In the genomic region with DNA sequence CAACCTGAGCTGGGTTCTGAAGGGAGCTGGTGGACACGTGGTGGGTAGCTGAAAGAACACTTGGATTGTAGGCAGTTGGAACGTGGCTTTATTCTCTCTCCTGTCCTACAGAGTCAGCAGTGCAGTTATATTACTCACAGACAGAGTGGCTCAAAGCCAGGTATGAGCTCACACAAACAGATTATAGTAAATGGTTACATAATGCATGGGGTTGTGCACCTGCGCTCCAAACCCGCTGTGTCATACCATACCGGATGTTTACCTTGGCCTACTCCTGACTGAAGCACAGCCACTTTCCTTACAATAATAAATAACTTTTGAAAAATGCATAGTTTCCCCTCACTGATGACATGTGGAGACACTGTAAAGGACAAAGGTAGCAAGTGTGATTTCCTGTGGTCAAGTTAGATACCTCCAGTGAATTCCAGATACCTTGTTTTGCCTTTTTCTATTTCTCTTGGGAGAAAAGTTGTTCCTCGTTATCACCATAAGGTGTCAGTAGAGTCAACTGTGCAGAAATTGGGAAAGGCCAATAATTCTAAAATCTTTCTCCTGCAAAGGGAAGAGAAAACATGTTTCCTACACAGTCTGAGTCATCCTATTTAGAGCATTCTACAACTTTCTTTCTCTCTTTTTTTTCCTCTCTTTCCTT, we compare ENCODE assay signal across 1 cellular context.
TF ChIP-seq lines count a peak whose summit lies in the region.

No MANE protein-coding gene starts in this region.

TF ChIP-seq in K562, 482 proteins besides CTCF, POLR2A, EP300 and RAD21 (continued from another document and continues in another):
- TF ChIP-seq, protein P1, sequence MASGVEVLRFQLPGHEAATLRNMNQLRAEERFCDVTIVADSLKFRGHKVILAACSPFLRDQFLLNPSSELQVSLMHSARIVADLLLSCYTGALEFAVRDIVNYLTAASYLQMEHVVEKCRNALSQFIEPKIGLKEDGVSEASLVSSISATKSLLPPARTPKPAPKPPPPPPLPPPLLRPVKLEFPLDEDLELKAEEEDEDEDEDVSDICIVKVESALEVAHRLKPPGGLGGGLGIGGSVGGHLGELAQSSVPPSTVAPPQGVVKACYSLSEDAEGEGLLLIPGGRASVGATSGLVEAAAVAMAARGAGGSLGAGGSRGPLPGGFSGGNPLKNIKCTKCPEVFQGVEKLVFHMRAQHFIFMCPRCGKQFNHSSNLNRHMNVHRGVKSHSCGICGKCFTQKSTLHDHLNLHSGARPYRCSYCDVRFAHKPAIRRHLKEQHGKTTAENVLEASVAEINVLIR (CRISPR knock-in tag; IDR thresholded peaks at IDR 0.05): no peak
- TF ChIP-seq ZFPM2 (CRISPR knock-in tag; IDR thresholded peaks at IDR 0.05) (no peak), CBX1 (IDR thresholded peaks at IDR 0.05; ENCODE audit: low read depth) (peak; percentile 91; the same call in 1 of the 2 replicates), ZNF143 (CRISPR knock-in tag; IDR thresholded peaks at IDR 0.05) (no peak), MYBL2 (IDR thresholded peaks at IDR 0.05; ENCODE audit: low read depth) (no peak), MYBL2 (CRISPR knock-in tag; IDR thresholded peaks at IDR 0.05; ENCODE audit: borderline replicate concordance) (no peak), MECOM (CRISPR knock-in tag; IDR thresholded peaks at IDR 0.05) (no peak), PCBP2 (IDR thresholded peaks at IDR 0.05; ENCODE audit: low read depth, low read length, poor library complexity, severe bottlenecking) (no peak), RBM15 (IDR thresholded peaks at IDR 0.05; ENCODE audit: insufficient read depth, low read length) (no peak), ZNF444 (CRISPR knock-in tag; IDR thresholded peaks at IDR 0.05) (no peak), SMAD2 (IDR thresholded peaks at IDR 0.05; ENCODE audit: low read depth, low read length) (no peak), LCOR (CRISPR knock-in tag; IDR thresholded peaks at IDR 0.05) (no peak), ZFP36 (IDR thresholded peaks at IDR 0.05; ENCODE audit: low read depth, low read length, partially characterized antibody) (peak; percentile 82), YY1 (IDR thresholded peaks at IDR 0.05; ENCODE audit: borderline replicate concordance in 1 of 3, control insufficient read depth in 1 of 3, extremely low read depth in 1 of 3, insufficient read depth in 3 of 3, insufficient read length in 1 of 3, insufficient replicate concordance in 2 of 3, low read depth in 1 of 3, low read length in 2 of 3) (peak in 1 of 3 experiments; percentile 18), MAFK (IDR thresholded peaks at IDR 0.05; ENCODE audit: low read length) (no peak), NFIC (IDR thresholded peaks at IDR 0.05) (no peak), POLR2B (IDR thresholded peaks at IDR 0.05; ENCODE audit: low read depth, partially characterized antibody) (no peak), STAT5B (CRISPR knock-in tag; IDR thresholded peaks at IDR 0.05) (no peak), CBX3 (IDR thresholded peaks at IDR 0.05; ENCODE audit: borderline replicate concordance in 1 of 2, low read length in 2 of 2) (peak in 1 of 2 experiments; percentile 99; a peak in 2 of 3 replicates), ATF7 (IDR thresholded peaks at IDR 0.05) (peak; percentile 53), PTRF (tag; IDR thresholded peaks at IDR 0.05) (no peak), RBM34 (IDR thresholded peaks at IDR 0.05; ENCODE audit: borderline replicate concordance, insufficient read depth, low read length) (no peak), ZNF507 (tag; conservative IDR thresholded peaks at IDR 0.05) (no peak), KLF1 (tag; IDR thresholded peaks at IDR 0.05) (no peak), ZNF583 (CRISPR knock-in tag; IDR thresholded peaks at IDR 0.05) (no peak), MIER1 (IDR thresholded peaks at IDR 0.05; ENCODE audit: low read depth) (no peak), NONO (IDR thresholded peaks at IDR 0.05; ENCODE audit: low read depth in 2 of 2, low read length in 1 of 2) (no peak), ZNF134 (CRISPR knock-in tag; conservative IDR thresholded peaks at IDR 0.05) (no peak), CBX5 (IDR thresholded peaks at IDR 0.05; ENCODE audit: borderline replicate concordance, low read depth) (peak; percentile 97), ARID2 (IDR thresholded peaks at IDR 0.05) (0 out of 2 replicates have a peak, but pooled peaks have one; percentile 35)
- TF ChIP-seq, protein P2, sequence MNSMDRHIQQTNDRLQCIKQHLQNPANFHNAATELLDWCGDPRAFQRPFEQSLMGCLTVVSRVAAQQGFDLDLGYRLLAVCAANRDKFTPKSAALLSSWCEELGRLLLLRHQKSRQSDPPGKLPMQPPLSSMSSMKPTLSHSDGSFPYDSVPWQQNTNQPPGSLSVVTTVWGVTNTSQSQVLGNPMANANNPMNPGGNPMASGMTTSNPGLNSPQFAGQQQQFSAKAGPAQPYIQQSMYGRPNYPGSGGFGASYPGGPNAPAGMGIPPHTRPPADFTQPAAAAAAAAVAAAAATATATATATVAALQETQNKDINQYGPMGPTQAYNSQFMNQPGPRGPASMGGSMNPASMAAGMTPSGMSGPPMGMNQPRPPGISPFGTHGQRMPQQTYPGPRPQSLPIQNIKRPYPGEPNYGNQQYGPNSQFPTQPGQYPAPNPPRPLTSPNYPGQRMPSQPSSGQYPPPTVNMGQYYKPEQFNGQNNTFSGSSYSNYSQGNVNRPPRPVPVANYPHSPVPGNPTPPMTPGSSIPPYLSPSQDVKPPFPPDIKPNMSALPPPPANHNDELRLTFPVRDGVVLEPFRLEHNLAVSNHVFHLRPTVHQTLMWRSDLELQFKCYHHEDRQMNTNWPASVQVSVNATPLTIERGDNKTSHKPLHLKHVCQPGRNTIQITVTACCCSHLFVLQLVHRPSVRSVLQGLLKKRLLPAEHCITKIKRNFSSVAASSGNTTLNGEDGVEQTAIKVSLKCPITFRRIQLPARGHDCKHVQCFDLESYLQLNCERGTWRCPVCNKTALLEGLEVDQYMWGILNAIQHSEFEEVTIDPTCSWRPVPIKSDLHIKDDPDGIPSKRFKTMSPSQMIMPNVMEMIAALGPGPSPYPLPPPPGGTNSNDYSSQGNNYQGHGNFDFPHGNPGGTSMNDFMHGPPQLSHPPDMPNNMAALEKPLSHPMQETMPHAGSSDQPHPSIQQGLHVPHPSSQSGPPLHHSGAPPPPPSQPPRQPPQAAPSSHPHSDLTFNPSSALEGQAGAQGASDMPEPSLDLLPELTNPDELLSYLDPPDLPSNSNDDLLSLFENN (IDR thresholded peaks at IDR 0.05; ENCODE audit: low read depth in 2 of 2, low read length in 2 of 2): no peak
- TF ChIP-seq, protein P3, sequence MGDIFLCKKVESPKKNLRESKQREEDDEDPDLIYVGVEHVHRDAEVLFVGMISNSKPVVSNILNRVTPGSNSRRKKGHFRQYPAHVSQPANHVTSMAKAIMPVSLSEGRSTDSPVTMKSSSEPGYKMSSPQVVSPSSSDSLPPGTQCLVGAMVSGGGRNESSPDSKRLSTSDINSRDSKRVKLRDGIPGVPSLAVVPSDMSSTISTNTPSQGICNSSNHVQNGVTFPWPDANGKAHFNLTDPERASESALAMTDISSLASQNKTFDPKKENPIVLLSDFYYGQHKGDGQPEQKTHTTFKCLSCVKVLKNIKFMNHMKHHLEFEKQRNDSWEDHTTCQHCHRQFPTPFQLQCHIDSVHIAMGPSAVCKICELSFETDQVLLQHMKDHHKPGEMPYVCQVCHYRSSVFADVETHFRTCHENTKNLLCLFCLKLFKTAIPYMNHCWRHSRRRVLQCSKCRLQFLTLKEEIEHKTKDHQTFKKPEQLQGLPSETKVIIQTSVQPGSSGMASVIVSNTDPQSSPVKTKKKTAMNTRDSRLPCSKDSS (IDR thresholded peaks at IDR 0.05; ENCODE audit: low read depth, partially characterized antibody): peak; percentile 87
- TF ChIP-seq, protein P4, sequence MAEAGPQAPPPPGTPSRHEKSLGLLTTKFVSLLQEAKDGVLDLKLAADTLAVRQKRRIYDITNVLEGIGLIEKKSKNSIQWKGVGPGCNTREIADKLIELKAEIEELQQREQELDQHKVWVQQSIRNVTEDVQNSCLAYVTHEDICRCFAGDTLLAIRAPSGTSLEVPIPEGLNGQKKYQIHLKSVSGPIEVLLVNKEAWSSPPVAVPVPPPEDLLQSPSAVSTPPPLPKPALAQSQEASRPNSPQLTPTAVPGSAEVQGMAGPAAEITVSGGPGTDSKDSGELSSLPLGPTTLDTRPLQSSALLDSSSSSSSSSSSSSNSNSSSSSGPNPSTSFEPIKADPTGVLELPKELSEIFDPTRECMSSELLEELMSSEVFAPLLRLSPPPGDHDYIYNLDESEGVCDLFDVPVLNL (CRISPR knock-in tag; IDR thresholded peaks at IDR 0.05; ENCODE audit: low read depth): no peak
- TF ChIP-seq, protein P5, sequence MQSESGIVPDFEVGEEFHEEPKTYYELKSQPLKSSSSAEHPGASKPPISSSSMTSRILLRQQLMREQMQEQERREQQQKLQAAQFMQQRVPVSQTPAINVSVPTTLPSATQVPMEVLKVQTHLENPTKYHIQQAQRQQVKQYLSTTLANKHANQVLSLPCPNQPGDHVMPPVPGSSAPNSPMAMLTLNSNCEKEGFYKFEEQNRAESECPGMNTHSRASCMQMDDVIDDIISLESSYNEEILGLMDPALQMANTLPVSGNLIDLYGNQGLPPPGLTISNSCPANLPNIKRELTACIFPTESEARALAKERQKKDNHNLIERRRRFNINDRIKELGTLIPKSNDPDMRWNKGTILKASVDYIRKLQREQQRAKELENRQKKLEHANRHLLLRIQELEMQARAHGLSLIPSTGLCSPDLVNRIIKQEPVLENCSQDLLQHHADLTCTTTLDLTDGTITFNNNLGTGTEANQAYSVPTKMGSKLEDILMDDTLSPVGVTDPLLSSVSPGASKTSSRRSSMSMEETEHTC (IDR thresholded peaks at IDR 0.05): no peak
- TF ChIP-seq, protein P6, sequence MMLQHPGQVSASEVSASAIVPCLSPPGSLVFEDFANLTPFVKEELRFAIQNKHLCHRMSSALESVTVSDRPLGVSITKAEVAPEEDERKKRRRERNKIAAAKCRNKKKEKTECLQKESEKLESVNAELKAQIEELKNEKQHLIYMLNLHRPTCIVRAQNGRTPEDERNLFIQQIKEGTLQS (IDR thresholded peaks at IDR 0.05): 0 out of 2 replicates have a peak, but pooled peaks have one; percentile 7
- TF ChIP-seq, protein P6 (CRISPR knock-in tag; conservative IDR thresholded peaks at IDR 0.05): no peak
- TF ChIP-seq, protein P7, sequence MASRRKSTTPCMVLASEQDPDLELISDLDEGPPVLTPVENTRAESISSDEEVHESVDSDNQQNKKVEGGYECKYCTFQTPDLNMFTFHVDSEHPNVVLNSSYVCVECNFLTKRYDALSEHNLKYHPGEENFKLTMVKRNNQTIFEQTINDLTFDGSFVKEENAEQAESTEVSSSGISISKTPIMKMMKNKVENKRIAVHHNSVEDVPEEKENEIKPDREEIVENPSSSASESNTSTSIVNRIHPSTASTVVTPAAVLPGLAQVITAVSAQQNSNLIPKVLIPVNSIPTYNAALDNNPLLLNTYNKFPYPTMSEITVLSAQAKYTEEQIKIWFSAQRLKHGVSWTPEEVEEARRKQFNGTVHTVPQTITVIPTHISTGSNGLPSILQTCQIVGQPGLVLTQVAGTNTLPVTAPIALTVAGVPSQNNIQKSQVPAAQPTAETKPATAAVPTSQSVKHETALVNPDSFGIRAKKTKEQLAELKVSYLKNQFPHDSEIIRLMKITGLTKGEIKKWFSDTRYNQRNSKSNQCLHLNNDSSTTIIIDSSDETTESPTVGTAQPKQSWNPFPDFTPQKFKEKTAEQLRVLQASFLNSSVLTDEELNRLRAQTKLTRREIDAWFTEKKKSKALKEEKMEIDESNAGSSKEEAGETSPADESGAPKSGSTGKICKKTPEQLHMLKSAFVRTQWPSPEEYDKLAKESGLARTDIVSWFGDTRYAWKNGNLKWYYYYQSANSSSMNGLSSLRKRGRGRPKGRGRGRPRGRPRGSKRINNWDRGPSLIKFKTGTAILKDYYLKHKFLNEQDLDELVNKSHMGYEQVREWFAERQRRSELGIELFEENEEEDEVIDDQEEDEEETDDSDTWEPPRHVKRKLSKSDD (conservative IDR thresholded peaks at IDR 0.05; ENCODE audit: low read length): no peak
- TF ChIP-seq, protein P8, sequence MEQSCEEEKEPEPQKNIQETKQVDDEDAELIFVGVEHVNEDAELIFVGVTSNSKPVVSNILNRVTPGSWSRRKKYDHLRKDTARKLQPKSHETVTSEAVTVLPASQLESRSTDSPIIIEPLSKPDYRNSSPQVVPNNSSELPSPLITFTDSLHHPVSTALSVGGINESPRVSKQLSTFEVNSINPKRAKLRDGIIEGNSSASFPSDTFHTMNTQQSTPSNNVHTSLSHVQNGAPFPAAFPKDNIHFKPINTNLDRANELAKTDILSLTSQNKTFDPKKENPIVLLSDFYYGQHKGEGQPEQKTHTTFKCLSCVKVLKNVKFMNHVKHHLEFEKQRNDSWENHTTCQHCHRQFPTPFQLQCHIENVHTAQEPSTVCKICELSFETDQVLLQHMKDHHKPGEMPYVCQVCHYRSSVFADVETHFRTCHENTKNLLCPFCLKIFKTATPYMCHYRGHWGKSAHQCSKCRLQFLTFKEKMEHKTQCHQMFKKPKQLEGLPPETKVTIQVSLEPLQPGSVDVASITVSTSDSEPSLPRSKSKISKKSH (CRISPR knock-in tag; IDR thresholded peaks at IDR 0.05): no peak
- TF ChIP-seq, protein P9, sequence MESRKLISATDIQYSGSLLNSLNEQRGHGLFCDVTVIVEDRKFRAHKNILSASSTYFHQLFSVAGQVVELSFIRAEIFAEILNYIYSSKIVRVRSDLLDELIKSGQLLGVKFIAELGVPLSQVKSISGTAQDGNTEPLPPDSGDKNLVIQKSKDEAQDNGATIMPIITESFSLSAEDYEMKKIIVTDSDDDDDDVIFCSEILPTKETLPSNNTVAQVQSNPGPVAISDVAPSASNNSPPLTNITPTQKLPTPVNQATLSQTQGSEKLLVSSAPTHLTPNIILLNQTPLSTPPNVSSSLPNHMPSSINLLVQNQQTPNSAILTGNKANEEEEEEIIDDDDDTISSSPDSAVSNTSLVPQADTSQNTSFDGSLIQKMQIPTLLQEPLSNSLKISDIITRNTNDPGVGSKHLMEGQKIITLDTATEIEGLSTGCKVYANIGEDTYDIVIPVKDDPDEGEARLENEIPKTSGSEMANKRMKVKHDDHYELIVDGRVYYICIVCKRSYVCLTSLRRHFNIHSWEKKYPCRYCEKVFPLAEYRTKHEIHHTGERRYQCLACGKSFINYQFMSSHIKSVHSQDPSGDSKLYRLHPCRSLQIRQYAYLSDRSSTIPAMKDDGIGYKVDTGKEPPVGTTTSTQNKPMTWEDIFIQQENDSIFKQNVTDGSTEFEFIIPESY (CRISPR knock-in tag; IDR thresholded peaks at IDR 0.05): no peak
- TF ChIP-seq, protein P10, sequence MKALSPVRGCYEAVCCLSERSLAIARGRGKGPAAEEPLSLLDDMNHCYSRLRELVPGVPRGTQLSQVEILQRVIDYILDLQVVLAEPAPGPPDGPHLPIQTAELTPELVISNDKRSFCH (CRISPR knock-in tag; IDR thresholded peaks at IDR 0.05): no peak
- TF ChIP-seq, protein P10 (tag; IDR thresholded peaks at IDR 0.05): no peak
